ENCODE assay signal across 1 cellular context in the genomic region with DNA sequence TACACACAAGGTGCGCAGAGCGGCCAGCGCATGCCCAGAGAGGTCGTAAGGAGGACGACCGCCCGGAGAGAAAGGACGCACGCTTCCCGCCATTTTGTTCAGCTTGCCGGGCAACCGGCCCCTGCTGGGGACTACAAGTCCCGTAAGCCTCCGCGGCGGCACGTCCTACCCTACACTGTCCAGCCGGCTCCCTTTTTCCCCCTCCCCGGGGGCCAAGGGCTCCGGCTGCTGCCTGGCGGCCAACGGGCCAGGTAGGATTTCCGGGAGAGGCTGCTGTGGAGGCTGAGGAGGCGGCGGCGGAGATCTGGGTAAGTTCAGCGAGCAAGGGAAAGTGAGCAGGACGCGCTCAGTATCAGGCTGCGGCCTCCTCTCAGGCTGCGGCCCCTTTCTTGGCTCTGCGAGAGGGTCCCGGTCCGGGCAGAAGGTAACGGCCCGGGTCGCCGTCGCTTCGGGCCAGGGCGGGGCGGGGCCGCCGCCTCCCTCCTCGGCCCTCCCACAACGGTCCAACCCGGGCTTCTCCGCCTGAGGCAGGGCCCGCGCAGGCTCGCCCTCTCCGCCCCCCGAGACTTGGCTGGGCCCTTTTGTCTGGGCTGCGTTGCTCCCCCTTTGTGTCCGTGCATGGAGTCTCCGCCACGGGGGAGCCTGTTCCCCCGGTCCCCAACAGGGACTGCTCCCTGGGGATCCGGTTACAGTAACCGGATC.
TF ChIP-seq lines count a peak whose summit lies in the region.

TSS of gene PHACTR4 (plus strand) at position 223 of the 702 bp plus-strand sequence. CDS start 37,708 bp downstream, outside the sequence.

TF ChIP-seq in HepG2, 621 proteins besides CTCF, POLR2A, EP300 and RAD21 (continued from another document and continues in another):
- peak; percentile 72; the same call in 1 of the 2 replicates for TF ChIP-seq ZNF792 (CRISPR knock-in tag; IDR thresholded peaks at IDR 0.05)
- peak; percentile 68; the same call in 1 of the 2 replicates for TF ChIP-seq FOXC1 (CRISPR knock-in tag; IDR thresholded peaks at IDR 0.05; ENCODE audit: borderline replicate concordance)
- no peak for TF ChIP-seq PPARG (CRISPR knock-in tag; conservative IDR thresholded peaks at IDR 0.05)
- TF ChIP-seq THYN1 (CRISPR knock-in tag; IDR thresholded peaks at IDR 0.05; ENCODE audit: borderline replicate concordance, low read depth), result no peak
- TF ChIP-seq SSRP1 (CRISPR knock-in tag; IDR thresholded peaks at IDR 0.05), result no peak
- no peak for TF ChIP-seq ZNF274 (CRISPR knock-in tag; IDR thresholded peaks at IDR 0.05)
- 0 out of 2 replicates have a peak, but pooled peaks have one; percentile 33 for TF ChIP-seq NFATC3 (CRISPR knock-in tag; IDR thresholded peaks at IDR 0.05)
- TF ChIP-seq ZNF576 (CRISPR knock-in tag; IDR thresholded peaks at IDR 0.05), result no peak
- no peak; the same call in 1 of the 2 replicates for TF ChIP-seq CBX2 (IDR thresholded peaks at IDR 0.05; ENCODE audit: low read depth, low read length)
- TF ChIP-seq CBX2 (CRISPR knock-in tag; IDR thresholded peaks at IDR 0.05; ENCODE audit: low read depth), result no peak
- TF ChIP-seq KLF12 (CRISPR knock-in tag; IDR thresholded peaks at IDR 0.05; ENCODE audit: borderline replicate concordance), result peak; percentile 32; the same call in 1 of the 2 replicates
- peak; percentile 59 for TF ChIP-seq KMT2A (CRISPR knock-in tag; IDR thresholded peaks at IDR 0.05)
- TF ChIP-seq SKI (IDR thresholded peaks at IDR 0.05; ENCODE audit: partially characterized antibody), result no peak
- peak; percentile 68 for TF ChIP-seq SUZ12 (IDR thresholded peaks at IDR 0.05; ENCODE audit: low read depth, low read length)
- TF ChIP-seq PITX1 (CRISPR knock-in tag; IDR thresholded peaks at IDR 0.05), result no peak
- TF ChIP-seq ZFP1 (CRISPR knock-in tag; IDR thresholded peaks at IDR 0.05), result peak; percentile 29; the same call in 1 of the 2 replicates
- TF ChIP-seq, protein P1, sequence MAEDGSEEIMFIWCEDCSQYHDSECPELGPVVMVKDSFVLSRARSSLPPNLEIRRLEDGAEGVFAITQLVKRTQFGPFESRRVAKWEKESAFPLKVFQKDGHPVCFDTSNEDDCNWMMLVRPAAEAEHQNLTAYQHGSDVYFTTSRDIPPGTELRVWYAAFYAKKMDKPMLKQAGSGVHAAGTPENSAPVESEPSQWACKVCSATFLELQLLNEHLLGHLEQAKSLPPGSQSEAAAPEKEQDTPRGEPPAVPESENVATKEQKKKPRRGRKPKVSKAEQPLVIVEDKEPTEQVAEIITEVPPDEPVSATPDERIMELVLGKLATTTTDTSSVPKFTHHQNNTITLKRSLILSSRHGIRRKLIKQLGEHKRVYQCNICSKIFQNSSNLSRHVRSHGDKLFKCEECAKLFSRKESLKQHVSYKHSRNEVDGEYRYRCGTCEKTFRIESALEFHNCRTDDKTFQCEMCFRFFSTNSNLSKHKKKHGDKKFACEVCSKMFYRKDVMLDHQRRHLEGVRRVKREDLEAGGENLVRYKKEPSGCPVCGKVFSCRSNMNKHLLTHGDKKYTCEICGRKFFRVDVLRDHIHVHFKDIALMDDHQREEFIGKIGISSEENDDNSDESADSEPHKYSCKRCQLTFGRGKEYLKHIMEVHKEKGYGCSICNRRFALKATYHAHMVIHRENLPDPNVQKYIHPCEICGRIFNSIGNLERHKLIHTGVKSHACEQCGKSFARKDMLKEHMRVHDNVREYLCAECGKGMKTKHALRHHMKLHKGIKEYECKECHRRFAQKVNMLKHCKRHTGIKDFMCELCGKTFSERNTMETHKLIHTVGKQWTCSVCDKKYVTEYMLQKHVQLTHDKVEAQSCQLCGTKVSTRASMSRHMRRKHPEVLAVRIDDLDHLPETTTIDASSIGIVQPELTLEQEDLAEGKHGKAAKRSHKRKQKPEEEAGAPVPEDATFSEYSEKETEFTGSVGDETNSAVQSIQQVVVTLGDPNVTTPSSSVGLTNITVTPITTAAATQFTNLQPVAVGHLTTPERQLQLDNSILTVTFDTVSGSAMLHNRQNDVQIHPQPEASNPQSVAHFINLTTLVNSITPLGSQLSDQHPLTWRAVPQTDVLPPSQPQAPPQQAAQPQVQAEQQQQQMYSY (CRISPR knock-in tag; IDR thresholded peaks at IDR 0.05), result no peak
- TF ChIP-seq ZNF382 (CRISPR knock-in tag; IDR thresholded peaks at IDR 0.05; ENCODE audit: borderline replicate concordance), result no peak
- no peak for TF ChIP-seq ZNF547 (CRISPR knock-in tag; IDR thresholded peaks at IDR 0.05)
- TF ChIP-seq, protein P2, sequence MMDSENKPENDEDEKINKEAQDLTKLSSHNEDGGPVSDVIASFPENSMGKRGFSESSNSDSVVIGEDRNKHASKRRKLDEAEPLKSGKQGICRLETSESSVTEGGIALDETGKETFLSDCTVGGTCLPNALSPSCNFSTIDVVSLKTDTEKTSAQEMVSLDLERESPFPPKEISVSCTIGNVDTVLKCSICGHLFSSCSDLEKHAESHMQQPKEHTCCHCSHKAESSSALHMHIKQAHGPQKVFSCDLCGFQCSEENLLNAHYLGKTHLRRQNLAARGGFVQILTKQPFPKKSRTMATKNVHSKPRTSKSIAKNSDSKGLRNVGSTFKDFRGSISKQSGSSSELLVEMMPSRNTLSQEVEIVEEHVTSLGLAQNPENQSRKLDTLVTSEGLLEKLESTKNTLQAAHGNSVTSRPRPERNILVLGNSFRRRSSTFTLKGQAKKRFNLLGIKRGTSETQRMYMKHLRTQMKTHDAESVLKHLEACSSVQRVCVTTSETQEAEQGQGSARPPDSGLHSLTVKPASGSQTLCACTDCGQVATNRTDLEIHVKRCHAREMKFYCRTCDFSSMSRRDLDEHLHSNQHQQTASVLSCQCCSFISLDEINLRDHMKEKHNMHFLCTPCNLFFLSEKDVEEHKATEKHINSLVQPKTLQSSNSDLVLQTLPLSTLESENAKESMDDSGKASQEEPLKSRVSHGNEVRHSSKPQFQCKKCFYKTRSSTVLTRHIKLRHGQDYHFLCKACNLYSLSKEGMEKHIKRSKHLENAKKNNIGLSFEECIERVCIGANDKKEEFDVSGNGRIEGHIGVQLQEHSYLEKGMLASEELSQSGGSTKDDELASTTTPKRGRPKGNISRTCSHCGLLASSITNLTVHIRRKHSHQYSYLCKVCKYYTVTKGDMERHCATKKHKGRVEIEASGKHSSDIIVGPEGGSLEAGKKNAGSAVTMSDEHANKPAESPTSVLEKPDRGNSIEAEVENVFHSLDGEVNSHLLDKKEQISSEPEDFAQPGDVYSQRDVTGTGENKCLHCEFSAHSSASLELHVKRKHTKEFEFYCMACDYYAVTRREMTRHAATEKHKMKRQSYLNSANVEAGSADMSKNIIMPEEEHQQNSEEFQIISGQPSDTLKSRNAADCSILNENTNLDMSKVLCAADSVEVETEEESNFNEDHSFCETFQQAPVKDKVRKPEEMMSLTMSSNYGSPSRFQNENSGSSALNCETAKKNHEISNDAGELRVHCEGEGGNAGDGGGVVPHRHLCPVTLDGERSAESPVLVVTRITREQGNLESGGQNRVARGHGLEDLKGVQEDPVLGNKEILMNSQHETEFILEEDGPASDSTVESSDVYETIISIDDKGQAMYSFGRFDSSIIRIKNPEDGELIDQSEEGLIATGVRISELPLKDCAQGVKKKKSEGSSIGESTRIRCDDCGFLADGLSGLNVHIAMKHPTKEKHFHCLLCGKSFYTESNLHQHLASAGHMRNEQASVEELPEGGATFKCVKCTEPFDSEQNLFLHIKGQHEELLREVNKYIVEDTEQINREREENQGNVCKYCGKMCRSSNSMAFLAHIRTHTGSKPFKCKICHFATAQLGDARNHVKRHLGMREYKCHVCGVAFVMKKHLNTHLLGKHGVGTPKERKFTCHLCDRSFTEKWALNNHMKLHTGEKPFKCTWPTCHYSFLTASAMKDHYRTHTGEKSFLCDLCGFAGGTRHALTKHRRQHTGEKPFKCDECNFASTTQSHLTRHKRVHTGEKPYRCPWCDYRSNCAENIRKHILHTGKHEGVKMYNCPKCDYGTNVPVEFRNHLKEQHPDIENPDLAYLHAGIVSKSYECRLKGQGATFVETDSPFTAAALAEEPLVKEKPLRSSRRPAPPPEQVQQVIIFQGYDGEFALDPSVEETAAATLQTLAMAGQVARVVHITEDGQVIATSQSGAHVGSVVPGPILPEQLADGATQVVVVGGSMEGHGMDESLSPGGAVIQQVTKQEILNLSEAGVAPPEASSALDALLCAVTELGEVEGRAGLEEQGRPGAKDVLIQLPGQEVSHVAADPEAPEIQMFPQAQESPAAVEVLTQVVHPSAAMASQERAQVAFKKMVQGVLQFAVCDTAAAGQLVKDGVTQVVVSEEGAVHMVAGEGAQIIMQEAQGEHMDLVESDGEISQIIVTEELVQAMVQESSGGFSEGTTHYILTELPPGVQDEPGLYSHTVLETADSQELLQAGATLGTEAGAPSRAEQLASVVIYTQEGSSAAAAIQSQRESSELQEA (CRISPR knock-in tag; IDR thresholded peaks at IDR 0.05; ENCODE audit: not compliant biosample characterization), result no peak
- TF ChIP-seq GFI1 (CRISPR knock-in tag; IDR thresholded peaks at IDR 0.05; ENCODE audit: borderline replicate concordance), result peak; percentile 72; the same call in 1 of the 2 replicates
- TF ChIP-seq SMAD9 (CRISPR knock-in tag; IDR thresholded peaks at IDR 0.05), result no peak
- TF ChIP-seq ZNF674 (CRISPR knock-in tag; IDR thresholded peaks at IDR 0.05; ENCODE audit: low read depth), result peak; percentile 25; the same call in 1 of the 2 replicates
- 0 out of 2 replicates have a peak, but pooled peaks have one; percentile 69 for TF ChIP-seq ETV6 (CRISPR knock-in tag; conservative IDR thresholded peaks at IDR 0.05)
- TF ChIP-seq MBD4 (IDR thresholded peaks at IDR 0.05; ENCODE audit: borderline replicate concordance, low read length), result no peak
- TF ChIP-seq MYPOP (CRISPR knock-in tag; IDR thresholded peaks at IDR 0.05), result peak; percentile 64; the same call in 1 of the 2 replicates
- no peak for TF ChIP-seq TGIF2 (CRISPR knock-in tag; IDR thresholded peaks at IDR 0.05)
- peak; percentile 76; the same call in 1 of the 2 replicates for TF ChIP-seq SIN3A (IDR thresholded peaks at IDR 0.05; ENCODE audit: borderline replicate concordance, low read depth, low read length)
- TF ChIP-seq ZNF143 (CRISPR knock-in tag; IDR thresholded peaks at IDR 0.05), result peak; percentile 93
- peak; percentile 81 for TF ChIP-seq SAP130 (CRISPR knock-in tag; IDR thresholded peaks at IDR 0.05; ENCODE audit: low read depth)
- peak; percentile 43; the same call in 1 of the 2 replicates for TF ChIP-seq FOSL2 (CRISPR knock-in tag; IDR thresholded peaks at IDR 0.05)
- TF ChIP-seq, protein P3, sequence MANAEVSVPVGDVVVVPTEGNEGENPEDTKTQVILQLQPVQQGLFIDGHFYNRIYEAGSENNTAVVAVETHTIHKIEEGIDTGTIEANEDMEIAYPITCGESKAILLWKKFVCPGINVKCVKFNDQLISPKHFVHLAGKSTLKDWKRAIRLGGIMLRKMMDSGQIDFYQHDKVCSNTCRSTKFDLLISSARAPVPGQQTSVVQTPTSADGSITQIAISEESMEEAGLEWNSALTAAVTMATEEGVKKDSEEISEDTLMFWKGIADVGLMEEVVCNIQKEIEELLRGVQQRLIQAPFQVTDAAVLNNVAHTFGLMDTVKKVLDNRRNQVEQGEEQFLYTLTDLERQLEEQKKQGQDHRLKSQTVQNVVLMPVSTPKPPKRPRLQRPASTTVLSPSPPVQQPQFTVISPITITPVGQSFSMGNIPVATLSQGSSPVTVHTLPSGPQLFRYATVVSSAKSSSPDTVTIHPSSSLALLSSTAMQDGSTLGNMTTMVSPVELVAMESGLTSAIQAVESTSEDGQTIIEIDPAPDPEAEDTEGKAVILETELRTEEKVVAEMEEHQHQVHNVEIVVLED (CRISPR knock-in tag; IDR thresholded peaks at IDR 0.05; ENCODE audit: borderline replicate concordance), result peak; percentile 86
- no peak for TF ChIP-seq ATRX (CRISPR knock-in tag; IDR thresholded peaks at IDR 0.05; ENCODE audit: borderline replicate concordance)
- TF ChIP-seq DRAP1 (CRISPR knock-in tag; IDR thresholded peaks at IDR 0.05), result peak; percentile 89
- no peak for TF ChIP-seq PLRG1 (conservative IDR thresholded peaks at IDR 0.05)
- 0 out of 2 replicates have a peak, but pooled peaks have one; percentile 4 for TF ChIP-seq CEBPB (IDR thresholded peaks at IDR 0.05; ENCODE audit: borderline replicate concordance, low read depth, low read length)
- no peak for TF ChIP-seq POLR2AphosphoS2 (IDR thresholded peaks at IDR 0.05; ENCODE audit: low read depth, low read length)
- TF ChIP-seq, protein P4, sequence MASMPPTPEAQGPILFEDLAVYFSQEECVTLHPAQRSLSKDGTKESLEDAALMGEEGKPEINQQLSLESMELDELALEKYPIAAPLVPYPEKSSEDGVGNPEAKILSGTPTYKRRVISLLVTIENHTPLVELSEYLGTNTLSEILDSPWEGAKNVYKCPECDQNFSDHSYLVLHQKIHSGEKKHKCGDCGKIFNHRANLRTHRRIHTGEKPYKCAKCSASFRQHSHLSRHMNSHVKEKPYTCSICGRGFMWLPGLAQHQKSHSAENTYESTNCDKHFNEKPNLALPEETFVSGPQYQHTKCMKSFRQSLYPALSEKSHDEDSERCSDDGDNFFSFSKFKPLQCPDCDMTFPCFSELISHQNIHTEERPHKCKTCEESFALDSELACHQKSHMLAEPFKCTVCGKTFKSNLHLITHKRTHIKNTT (CRISPR knock-in tag; IDR thresholded peaks at IDR 0.05), result no peak
